Comparison of ENCODE assay signal across 8 cellular contexts in the genomic region with DNA sequence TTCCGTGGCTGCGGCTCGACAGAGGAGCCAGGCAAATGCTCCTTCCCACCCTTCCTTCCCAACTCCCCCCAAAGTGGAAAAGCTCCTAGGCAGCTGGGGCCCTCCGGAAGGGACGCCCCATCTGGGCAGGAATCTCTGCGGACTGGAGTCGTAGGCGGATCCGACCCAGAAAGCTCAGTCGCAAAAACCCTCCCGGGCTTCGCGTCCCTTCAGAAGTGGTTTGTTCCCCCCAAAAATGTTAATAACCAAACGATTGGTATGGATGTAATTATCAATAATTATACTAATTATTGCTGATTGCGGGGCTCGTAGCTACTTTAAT. TPM values are rescaled to one million over a fixed set of nuclear protein-coding genes. Genes with fewer than 3 reads are reported as not detected.
DNase-seq lines count a peak whose midpoint lies in the region; ATAC-seq and TF ChIP-seq lines count a peak whose summit lies in the region.
"Had no signal": no experiment of that assay in that cellular context is flagged by ENCODE, and none has a peak within 500 bp of the region (broad histone marks: within the 10 kb centered on the region; RNA-seq: fewer than 3 reads in every experiment).

No MANE protein-coding gene starts in this region.

- no peak for ATAC-seq in WTC11
- no peak for ATAC-seq in GM18873 (IDR thresholded peaks at IDR 0.05; ENCODE audit: low FRiP score, unreplicated experiment)
- ATAC-seq in HG02759 (IDR thresholded peaks at IDR 0.05; ENCODE audit: unreplicated experiment), result no peak

- WGBS in smooth muscle cell (ENCODE audit: low lambda C conversion rate), result 6% methylated on average over 16 of the region's 16 CpGs

- CTCF ChIA-PET in WTC11 (lab: Charles Lee), result interaction anchor here (0.6 to 2.4 kb wide), 18 partner anchors 11 to 889 kb away, joined by 3 to 31 read pairs (median 4); a partner anchor contains a TSS

- no peak overlapping the region for H3K27ac Mint-ChIP-seq in WTC11

- POLR2A ChIA-PET in WTC11 (lab: Charles Lee), result no interaction called here

- H3K9me3 ChIP-seq in left ventricle myocardium inferior (replicated peaks) (no peaks in the 10 kb centered on the region), smooth muscle cell (replicated peaks; ENCODE audit: low read depth) (no peaks in the 10 kb centered on the region)

- H3K4me1 ChIP-seq in left ventricle myocardium inferior (peaks cover 68% of the 10 kb centered on the region), smooth muscle cell (ENCODE audit: low read depth) (peaks cover 39% of the 10 kb centered on the region)

- TF ChIP-seq CTCF in GM13977 (IDR thresholded peaks at IDR 0.05; ENCODE audit: extremely low read depth, insufficient read depth, missing control alignments), result no peak
- TF ChIP-seq CTCF in WTC11 (IDR thresholded peaks at IDR 0.05), result no peak
- no peak for TF ChIP-seq CTCF in left ventricle myocardium inferior (IDR thresholded peaks at IDR 0.05; ENCODE audit: borderline replicate concordance)
- no peak for TF ChIP-seq CTCF in smooth muscle cell (IDR thresholded peaks at IDR 0.05; ENCODE audit: borderline replicate concordance, insufficient read depth, poor library complexity, severe bottlenecking)

- H3K36me3 ChIP-seq in left ventricle myocardium inferior, result no peaks in the 10 kb centered on the region
- no peaks in the 10 kb centered on the region for H3K36me3 ChIP-seq in smooth muscle cell (ENCODE audit: low read depth)

- intact Hi-C loops in left ventricle myocardium inferior (cut with micrococcal nuclease), result loop anchor here (2.0 kb wide), 1 partner anchor 377 kb away; no protein-coding TSS in a partner anchor

- H3K27me3 ChIP-seq in left ventricle myocardium inferior (ENCODE audit: low read depth) (peaks cover 51% of the 10 kb centered on the region), smooth muscle cell (ENCODE audit: low read depth) (peaks cover 68% of the 10 kb centered on the region)

- H2AFZ ChIP-seq in smooth muscle cell (ENCODE audit: low read depth), result peak overlapping the region; percentile 18

- no peak overlapping the region for H3K9ac ChIP-seq in smooth muscle cell (ENCODE audit: low read depth)

- H3K27ac ChIP-seq in left ventricle myocardium inferior (replicated peaks), result no peak overlapping the region
- no peak overlapping the region for H3K27ac ChIP-seq in smooth muscle cell (ENCODE audit: low read depth)

- no peaks in the 10 kb centered on the region for H3F3A ChIP-seq in smooth muscle cell (ENCODE audit: low read depth)

- H3K9me3 Mint-ChIP-seq in WTC11, result no peaks in the 10 kb centered on the region

- no peaks in the 10 kb centered on the region for H3K79me2 ChIP-seq in smooth muscle cell (ENCODE audit: low read depth)

- H4K20me1 ChIP-seq in smooth muscle cell (ENCODE audit: low read depth), result no peaks in the 10 kb centered on the region

- H3K4me2 ChIP-seq in smooth muscle cell, result peak overlapping the region; percentile 90

- DNase-seq in GM13977 (ENCODE audit: low spot score) (peak; percentile 64), WTC11 (ENCODE audit: low spot score) (peak; percentile 47), left ventricle myocardium inferior (no peak), smooth muscle cell (lab: John Stamatoyannopoulos, UW; ENCODE audit: unreplicated experiment) (no peak), cortex of kidney (lab: John Stamatoyannopoulos, UW) (no peak)
- DNase-seq: SIG-M5 had no signal

- H3K4me1 Mint-ChIP-seq in WTC11, result peaks cover 44% of the 10 kb centered on the region

- peak overlapping the region; percentile 73 for H3K4me3 Mint-ChIP-seq in WTC11

- H3K4me3 ChIP-seq in left ventricle myocardium inferior (peak overlapping the region; percentile 61), smooth muscle cell (peak overlapping the region; percentile 45)

- peaks cover 90% of the 10 kb centered on the region for H3K27me3 Mint-ChIP-seq in WTC11 (ENCODE audit: low read depth)

- in situ Hi-C loops in GM13977 (cut with MboI; ENCODE audit: low pct_unique_long_range_greater_than_20kb, low sequenced_read_pairs, unreplicated experiment), result loop anchor here (10.0 kb wide), 2 partner anchors 371 to 891 kb away; no protein-coding TSS in a partner anchor

- H3K36me3 Mint-ChIP-seq in WTC11, result peaks cover 2% of the 10 kb centered on the region; the same call in 1 of the 2 replicates

TF ChIP-seq in WTC11, 78 proteins besides CTCF, POLR2A, EP300 and RAD21:
- TF ChIP-seq FOXP1 (CRISPR knock-in tag; IDR thresholded peaks at IDR 0.05; ENCODE audit: borderline replicate concordance), result no peak
- TF ChIP-seq FOXJ3 (CRISPR knock-in tag; IDR thresholded peaks at IDR 0.05; ENCODE audit: borderline replicate concordance), result no peak
- TF ChIP-seq FOXK1 (CRISPR knock-in tag; IDR thresholded peaks at IDR 0.05), result no peak

RNA-seq across cellular contexts. Expression of a gene that starts 3.8 kb away (rescaled TPM):
- not detected in 3 replicates for total RNA-seq in WTC11 (2021)
- total RNA-seq in left ventricle myocardium inferior, result not detected
- not detected in 2 replicates for total RNA-seq in smooth muscle cell
- not detected in 2 replicates for polyA plus RNA-seq in smooth muscle cell

RNA-seq across cellular contexts. Expression of a gene that starts 10.8 kb away (rescaled TPM):
- 0.09 to 0.22 TPM (median 0.11 TPM) in 3 replicates for total RNA-seq in WTC11 (2021)
- 0.22 TPM for total RNA-seq in left ventricle myocardium inferior
- total RNA-seq in smooth muscle cell, result 0.04 TPM in 1 of 2 replicates, not detected in the other
- 0.21 and 0.27 TPM in 2 replicates for polyA plus RNA-seq in smooth muscle cell

Comparison
In these comparisons a context has a peak if more than half of its experiments do, and no peak if none do; other contexts are left out.
1. DNase-seq: peak in GM13977 (single experiment) and WTC11 (single experiment); none in left ventricle myocardium inferior (single experiment), smooth muscle cell (single experiment) and cortex of kidney (single experiment).